Comparison of ENCODE assay signal across 12 cellular contexts in the genomic region with DNA sequence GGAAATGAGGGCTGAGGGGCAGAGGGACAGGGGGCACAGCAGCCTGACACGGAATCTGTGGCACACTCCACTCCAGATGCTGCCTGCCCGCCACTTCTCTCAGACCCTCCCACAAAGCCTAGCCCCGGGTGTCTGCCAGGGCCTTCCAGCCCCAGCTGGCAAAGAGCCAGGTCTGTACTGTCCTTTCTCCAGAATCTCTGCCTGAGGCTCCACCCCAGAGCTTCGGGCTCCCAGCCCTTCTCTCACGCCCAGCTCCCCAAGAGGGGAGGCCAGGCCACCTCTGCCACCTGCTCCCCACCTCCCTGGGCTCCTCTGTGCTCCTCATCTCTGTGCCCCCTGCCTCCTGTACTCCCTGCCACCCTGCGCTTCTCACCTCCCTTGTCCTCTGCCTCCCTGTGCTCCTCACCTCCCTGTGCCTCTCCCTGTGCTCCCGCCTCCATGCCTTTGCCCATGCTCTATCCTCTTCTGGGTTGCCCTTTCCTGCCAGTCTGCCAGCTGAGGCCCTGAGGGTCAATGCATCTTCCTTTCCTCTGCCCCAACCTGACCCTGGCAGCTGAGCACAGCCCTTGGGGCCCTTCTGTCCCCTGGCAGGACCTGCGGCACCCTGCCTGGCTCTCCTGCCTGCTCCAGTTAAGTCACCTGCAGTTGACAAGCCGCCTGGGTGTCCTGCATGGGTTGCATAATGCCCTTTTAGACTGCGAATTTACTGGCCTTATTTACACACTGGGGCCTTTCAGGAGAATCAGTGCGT. TPM values are rescaled to one million over a fixed set of nuclear protein-coding genes. Genes with fewer than 3 reads are reported as not detected.
DNase-seq lines count a peak whose midpoint lies in the region; TF ChIP-seq lines count a peak whose summit lies in the region.
"Had no signal": no experiment of that assay in that cellular context is flagged by ENCODE, and none has a peak within 500 bp of the region (broad histone marks: within the 10 kb centered on the region; RNA-seq: fewer than 3 reads in every experiment).

No MANE protein-coding gene starts in this region.

- no peaks in the 10 kb centered on the region for H3K36me3 ChIP-seq in H7 (replicated peaks; ENCODE audit: control insufficient read depth, insufficient read depth, low read length)
- H3K36me3 ChIP-seq in ovary, result no peaks in the 10 kb centered on the region

- H3K4me3 ChIP-seq in H7 (ENCODE audit: insufficient read depth, low read depth, low read length) (no peak overlapping the region), ovary (no peak overlapping the region)

- DNase-seq in H7 (peak; percentile 39), NCI-H748 treated with DMSO at 0.1 percent for 48 hours (lab: John Stamatoyannopoulos, UW) (peak; percentile 2), foreskin melanocyte (peak; percentile 46), ovary (peak; percentile 45 to 75 (median 57)), NCI-H510A (lab: John Stamatoyannopoulos, UW) (no peak), GOT3 (lab: John Stamatoyannopoulos, UW) (no peak), HFFc6 (no peak)
- DNase-seq: activated CD8-positive, alpha-beta memory T cell treated with anti-CD3 and anti-CD28 coated beads, Interleukin-2, amount 10 ng/mL, durations not matched to agents 7 days and 5 days; DND-41; KBM-7; stimulated activated CD4-positive, alpha-beta T cell treated with anti-CD3 and anti-CD28 coated beads, Interleukin-4, amount 100 ng/mL, for 1 hour had no signal

- intact Hi-C loops in ovary (cut with DNase I), result no loop called here

- H3K27me3 Mint-ChIP-seq in HFFc6 (ENCODE audit: insufficient read depth), result peaks cover 5% of the 10 kb centered on the region
- H3K27me3 Mint-ChIP-seq: activated CD8-positive, alpha-beta memory T cell treated with anti-CD3 and anti-CD28 coated beads, Interleukin-2, amount 10 ng/mL, durations not matched to agents 7 days and 5 days had no signal

- H3K4me1 Mint-ChIP-seq in HFFc6 (ENCODE audit: low read depth), result no peaks in the 10 kb centered on the region
- H3K4me1 Mint-ChIP-seq: activated CD8-positive, alpha-beta memory T cell treated with anti-CD3 and anti-CD28 coated beads, Interleukin-2, amount 10 ng/mL, durations not matched to agents 7 days and 5 days had no signal

- peaks cover 34% of the 10 kb centered on the region for H3K9me3 Mint-ChIP-seq in HFFc6
- H3K9me3 Mint-ChIP-seq: T-helper 2 cell treated with Interferon-gamma antibody and Interleukin-4, amounts not matched to agents 5 μg/mL and 100 μg/mL, for 36 hours had no signal

- no peak for TF ChIP-seq EP300 in ovary (IDR thresholded peaks at IDR 0.05)

- TF ChIP-seq POLR2A in ovary (IDR thresholded peaks at IDR 0.05), result no peak

- no peak for TF ChIP-seq CTCF in ovary (IDR thresholded peaks at IDR 0.05)
- TF ChIP-seq CTCF in HFFc6 (IDR thresholded peaks at IDR 0.05), result no peak

- WGBS in ovary, 3 donors, result 60 to 68% (median 62%) methylated on average over 9 to 11 of the region's 11 CpGs

- no peak overlapping the region for H3K4me3 Mint-ChIP-seq in HFFc6
- H3K4me3 Mint-ChIP-seq: activated CD8-positive, alpha-beta memory T cell treated with anti-CD3 and anti-CD28 coated beads, Interleukin-2, amount 10 ng/mL, durations not matched to agents 7 days and 5 days; T-helper 2 cell treated with Interferon-gamma antibody and Interleukin-4, amounts not matched to agents 5 μg/mL and 100 μg/mL, for 36 hours had no signal

- no peak overlapping the region for H3K27ac ChIP-seq in ovary

- H3K4me1 ChIP-seq in ovary (ENCODE audit: insufficient read depth), result peaks cover 3% of the 10 kb centered on the region

- H3K27me3 ChIP-seq in H7 (ENCODE audit: control insufficient read depth, insufficient read depth, low read length) (no peaks in the 10 kb centered on the region), ovary (no peaks in the 10 kb centered on the region)

- no peaks in the 10 kb centered on the region; the same call in 1 of the 2 replicates for H3K36me3 Mint-ChIP-seq in HFFc6 (ENCODE audit: low read depth)
- H3K36me3 Mint-ChIP-seq: activated CD8-positive, alpha-beta memory T cell treated with anti-CD3 and anti-CD28 coated beads, Interleukin-2, amount 10 ng/mL, durations not matched to agents 7 days and 5 days had no signal

- no peaks in the 10 kb centered on the region for H3K9me3 ChIP-seq in ovary

- no peak overlapping the region for H3K27ac Mint-ChIP-seq in HFFc6
- H3K27ac Mint-ChIP-seq: activated CD8-positive, alpha-beta memory T cell treated with anti-CD3 and anti-CD28 coated beads, Interleukin-2, amount 10 ng/mL, durations not matched to agents 7 days and 5 days; T-helper 2 cell treated with Interferon-gamma antibody and Interleukin-4, amounts not matched to agents 5 μg/mL and 100 μg/mL, for 36 hours had no signal

RNA-seq across cellular contexts. Expression of a gene that starts 36.4 kb away (rescaled TPM):
- total RNA-seq in H7 (2014; rRNA removed; shearing (Covaris generic)), result 0.78 and 1.4 TPM in 2 replicates
- under 1 TPM in 5 of 7 donors, not detected in 2; 0.22 to 0.57 (median 0.38) TPM for total RNA-seq in ovary
- under 1 TPM; 0.13 to 0.97 TPM for polyA plus RNA-seq in ovary
- not detected for total RNA-seq in HFFc6 (2021; fragmentation: NEBNext Ultra II Directional; extraction: Animal tissue kit (Norgen Biotek cat#: 25700))
- total RNA-seq: activated CD8-positive, alpha-beta memory T cell treated with anti-CD3 and anti-CD28 coated beads, Interleukin-2, amount 10 ng/mL, durations not matched to agents 7 days and 5 days had no signal

Comparison
In these comparisons a context has a peak if more than half of its experiments do, and no peak if none do; other contexts are left out.
1. DNase-seq: peak in H7 (single experiment), NCI-H748 treated with DMSO at 0.1 percent for 48 hours (single experiment), foreskin melanocyte (single experiment) and ovary (5 of 5); none in NCI-H510A (single experiment), GOT3 (single experiment) and HFFc6 (single experiment).